ENCODE assay signal across 8 cellular contexts in genomic region chr5:150001660-150002493, GRCh38. TPM values are rescaled to one million over a fixed set of nuclear protein-coding genes. Genes with fewer than 3 reads are reported as not detected.
DNase-seq lines count a peak whose midpoint lies in the region; ATAC-seq and TF ChIP-seq lines count a peak whose summit lies in the region.

No MANE protein-coding gene starts in this region.

- H4K8ac ChIP-seq in IMR-90 (ENCODE audit: low read depth in 2 of 2, low read length in 2 of 2) = peak overlapping the region in 1 of 2 experiments; percentile 93; a peak in 2 of 4 replicates

- peak overlapping the region; percentile 82; the same call in 1 of the 2 replicates for H3K14ac ChIP-seq in IMR-90 (replicated peaks; ENCODE audit: low read depth, low read length)

- H3K9me1 ChIP-seq in IMR-90 (ENCODE audit: insufficient read depth, low read length) = peaks cover 10% of the 10 kb centered on the region

- H3K9ac ChIP-seq in IMR-90 (ENCODE audit: low read depth, low read length) = peak overlapping the region; percentile 81

- H3K9me3 ChIP-seq in IMR-90 (ENCODE audit: control insufficient read depth, insufficient read depth, low read length) = no peaks in the 10 kb centered on the region
- no peaks in the 10 kb centered on the region for H3K9me3 ChIP-seq in right cardiac atrium (ENCODE audit: control insufficient read depth, low read length)
- no peaks in the 10 kb centered on the region for H3K9me3 ChIP-seq in gastrocnemius medialis

- in situ Hi-C loops in IMR-90 (cut with MboI; ENCODE audit: low sequenced_read_pairs) = loop anchor here (10.0 kb wide), 1 partner anchor 213 kb away; no protein-coding TSS in a partner anchor
- in situ Hi-C loops in gastrocnemius medialis (cut with MboI; ENCODE audit: low sequenced_read_pairs in 4 of 4) = no loop called here

- H2AK9ac ChIP-seq in IMR-90 (replicated peaks; ENCODE audit: low read depth, low read length, poor library complexity) = no peak overlapping the region

- H3K36me3 ChIP-seq in IMR-90 (ENCODE audit: control insufficient read depth, insufficient read depth, low read length) (peaks cover 12% of the 10 kb centered on the region), gastrocnemius medialis (peaks cover 0 to 25% of the 10 kb centered on the region in 2 donors)

- no peak overlapping the region for H2BK15ac ChIP-seq in IMR-90 (ENCODE audit: low read depth, low read length)

- H3K56ac ChIP-seq in IMR-90 (ENCODE audit: extremely low read depth, insufficient read depth, low read length) = 0 out of 2 replicates have a peak overlapping the region, but pooled peaks have one; percentile 70

- BruUV-seq in IMR-90 (replicated peaks; lab: Mats Ljungman, UMichigan) = TSS peak; percentile 45

- H3K4me3 ChIP-seq in IMR-90 (ENCODE audit: insufficient read depth, low read depth, low read length) = peak overlapping the region; percentile 62
- peak overlapping the region; percentile 88 for H3K4me3 ChIP-seq in right cardiac atrium (ENCODE audit: low read length)
- peak overlapping the region; percentile 78 to 100 (median 94) for H3K4me3 ChIP-seq in gastrocnemius medialis

- H4K91ac ChIP-seq in IMR-90 (ENCODE audit: insufficient read depth, low read depth, low read length) = no peak overlapping the region

- no peak overlapping the region for H2BK120ac ChIP-seq in IMR-90 (ENCODE audit: low read depth, low read length)

- intact Hi-C loops in IMR-90 (cut with micrococcal nuclease) = loop anchor here (1.0 to 10.0 kb wide), 4 partner anchors 110 to 433 kb away; partner anchors contain the start of gene TCOF1
- intact Hi-C loops in right cardiac atrium (cut with DNase I) = no loop called here
- intact Hi-C loops in gastrocnemius medialis (cut with DNase I; ENCODE audit: low total_unique reads) = loop anchor here (2.0 to 5.0 kb wide), 4 partner anchors 17 to 655 kb away; partner anchors contain the start of genes GRPEL2, PPARGC1B and SLC26A2

- dilution Hi-C loops in IMR-90 (cut with HindIII; ENCODE audit: low sequenced_read_pairs, unreplicated experiment) = no loop called here

- ATAC-seq in GM21576 (IDR thresholded peaks at IDR 0.05; ENCODE audit: unreplicated experiment) (peak; percentile 62), IMR-90 (ENCODE audit: low read depth) (peak; percentile 60), right cardiac atrium (peak; percentile 59 to 69), gastrocnemius medialis (peak; percentile 40 to 54)

- peak overlapping the region; percentile 3; the same call in 1 of the 2 replicates for H4K5ac ChIP-seq in IMR-90 (ENCODE audit: low read depth, low read length)

- TF ChIP-seq POLR2A in IMR-90 (IDR thresholded peaks at IDR 0.05; ENCODE audit: low read depth, low read length) (no peak; the same call in 1 of the 2 replicates), gastrocnemius medialis (IDR thresholded peaks at IDR 0.05) (no peak)

- CTCF ChIA-PET in IMR-90 (lab: Yijun Ruan, JAX) = interaction anchor here (3.2 kb wide), 1 partner anchor 168 kb away, joined by 10 read pairs; no protein-coding TSS in a partner anchor

- H3K27ac ChIP-seq in IMR-90 (ENCODE audit: insufficient read depth, low read length) = peak overlapping the region; percentile 75
- H3K27ac ChIP-seq in right cardiac atrium (ENCODE audit: low read length) = peak overlapping the region; percentile 15
- H3K27ac ChIP-seq in gastrocnemius medialis = peak overlapping the region; percentile 95 to 98 (median 96)

- DNase-seq in ELR (ENCODE audit: low read depth) (peak; percentile 87), IMR-90 (peak; percentile 75), SKM-1 (lab: John Stamatoyannopoulos, UW; ENCODE audit: unreplicated experiment) (peak; percentile 59), right cardiac atrium (peak in 2 of 3 donors; percentile 39 to 60), gastrocnemius medialis (peak in 1 of 2 donors; percentile 41), DMS79 (lab: John Stamatoyannopoulos, UW) (no peak)
- DNase-seq in activated naive CD8-positive, alpha-beta T cell treated with anti-CD3 and anti-CD28 coated beads, Interleukin-2, amount 50 U/mL, for 16 hours (ENCODE audit: low read depth, low spot score) = peak; percentile 6

- TF ChIP-seq CTCF in IMR-90 (conservative IDR thresholded peaks at IDR 0.05; ENCODE audit: low read depth, low read length) = peak; percentile 54
- TF ChIP-seq CTCF in gastrocnemius medialis (IDR thresholded peaks at IDR 0.05 in 4 of 5, conservative IDR thresholded peaks at IDR 0.05 in 1 of 5) = peak; percentile 45 to 64 (median 56)

- 0% methylated on average over 1 of the region's 9 CpGs; no CpG with 5 or more reads in 1 of the 2 experiments for WGBS in IMR-90 (ENCODE audit: extremely low coverage in 2 of 2, insufficient read length in 1 of 2), 2 experiments
- WGBS in right cardiac atrium = 21% methylated on average over 9 of the region's 9 CpGs

- H3K27me3 ChIP-seq in IMR-90 (ENCODE audit: control insufficient read depth, insufficient read depth, low read length) = no peaks in the 10 kb centered on the region
- no peaks in the 10 kb centered on the region for H3K27me3 ChIP-seq in right cardiac atrium (ENCODE audit: control insufficient read depth, insufficient read depth)
- no peaks in the 10 kb centered on the region for H3K27me3 ChIP-seq in gastrocnemius medialis

- H3K79me1 ChIP-seq in IMR-90 (ENCODE audit: low read depth in 1 of 2, low read length in 2 of 2) = peaks cover 22 to 67% of the 10 kb centered on the region in 2 experiments

- no peak overlapping the region for H3K18ac ChIP-seq in IMR-90 (ENCODE audit: low read depth, low read length)

- H2BK20ac ChIP-seq in IMR-90 (ENCODE audit: low read depth, low read length) = no peak overlapping the region

- H3K4me1 ChIP-seq in IMR-90 (ENCODE audit: control insufficient read depth, insufficient read depth, low read length) (no peaks in the 10 kb centered on the region; the same call in 1 of the 2 replicates), right cardiac atrium (ENCODE audit: control insufficient read depth, insufficient read depth, low read length) (peaks cover 7% of the 10 kb centered on the region), gastrocnemius medialis (peaks cover 26 to 31% of the 10 kb centered on the region in 2 donors)

- peak overlapping the region; percentile 90; the same call in 1 of the 2 replicates for H3K4ac ChIP-seq in IMR-90 (ENCODE audit: low read depth, low read length)

- H4K20me1 ChIP-seq in IMR-90 (ENCODE audit: insufficient read depth, low read length) = peaks cover 35% of the 10 kb centered on the region; the same call in 1 of the 2 replicates

- peak overlapping the region; percentile 59; the same call in 1 of the 2 replicates for H2AK5ac ChIP-seq in IMR-90 (ENCODE audit: low read depth, low read length)

- H2AFZ ChIP-seq in IMR-90 (replicated peaks; ENCODE audit: low read length, poor library complexity) = no peak overlapping the region

- POLR2A ChIA-PET in IMR-90 (lab: Charles Lee; ENCODE audit: unreplicated experiment) = interaction anchor here (0.6 kb wide), 1 partner anchor 477 kb away, joined by 3 read pairs; no protein-coding TSS in a partner anchor

- peak; percentile 59 for TF ChIP-seq RAD21 in IMR-90 (IDR thresholded peaks at IDR 0.05; ENCODE audit: low read length)

- peak overlapping the region; percentile 32 for H2BK5ac ChIP-seq in IMR-90 (ENCODE audit: low read depth, low read length, poor library complexity, severe bottlenecking)

- peak overlapping the region; percentile 94; the same call in 1 of the 2 replicates for H3K23ac ChIP-seq in IMR-90 (ENCODE audit: low read depth, low read length)

- H3K4me2 ChIP-seq in IMR-90 (ENCODE audit: low read depth, low read length) = peak overlapping the region; percentile 99

TF ChIP-seq in IMR-90, 13 proteins besides CTCF, POLR2A, EP300 and RAD21:
- TF ChIP-seq SMC3 (IDR thresholded peaks at IDR 0.05; ENCODE audit: low read depth, low read length) (peak; percentile 28; the same call in 1 of the 2 replicates), BHLHE40 (IDR thresholded peaks at IDR 0.05; ENCODE audit: low read depth, low read length) (no peak), RCOR1 (IDR thresholded peaks at IDR 0.05; ENCODE audit: insufficient replicate concordance, low read length) (no peak), CEBPB (IDR thresholded peaks at IDR 0.05; ENCODE audit: low read depth, low read length) (peak; percentile 73)

RNA-seq across cellular contexts. Expression of gene HMGXB3, which starts 1.3 kb away (rescaled TPM):
- total RNA-seq in IMR-90 (2012; rRNA removed) (27.6 and 29.2 TPM in 2 replicates), right cardiac atrium (10 to 100 TPM; 14.2 to 19.6 (median 14.9) TPM), gastrocnemius medialis (10 to 100 TPM; 19.7 to 27.0 (median 23.9) TPM)
- polyA plus RNA-seq in IMR-90 (2012; rRNA removed) (27.6 and 30.6 TPM in 2 replicates), right cardiac atrium (9.3 TPM)
- 15.9 and 22.3 TPM in 2 replicates for polyA plus RNA-seq in IMR-90 (2012; cell fraction: cytosol; rRNA removed)
- 89.7 and 113 TPM in 2 replicates for polyA plus RNA-seq in IMR-90 (2012; cell fraction: nucleus; rRNA removed; ENCODE audit: low replicate concordance)

RNA-seq across cellular contexts. Expression of gene TIGD6, which starts 1.4 kb away (rescaled TPM):
- total RNA-seq in IMR-90 (2012; rRNA removed) (6.1 and 6.6 TPM in 2 replicates), right cardiac atrium (1 to 10 TPM; 2.9 to 3.2 (median 3.2) TPM), gastrocnemius medialis (1 to 10 TPM in 3 of 4 donors, under 1 TPM in 1; 0.62 to 3.0 (median 2.3) TPM)
- polyA plus RNA-seq in IMR-90 (2012; rRNA removed) (4.4 and 5.8 TPM in 2 replicates), right cardiac atrium (3.2 TPM)
- polyA plus RNA-seq in IMR-90 (2012; cell fraction: cytosol; rRNA removed) = 3.8 and 4.4 TPM in 2 replicates
- polyA plus RNA-seq in IMR-90 (2012; cell fraction: nucleus; rRNA removed; ENCODE audit: low replicate concordance) = 1.9 and 4.0 TPM in 2 replicates

RNA-seq across cellular contexts. Expression of gene SLC26A2, which starts 41.3 kb away (rescaled TPM):
- total RNA-seq in IMR-90 (2012; rRNA removed) (9.9 and 12.8 TPM in 2 replicates), right cardiac atrium (10 to 100 TPM in 1 of 4 donors, 1 to 10 TPM in 3; 5.1 to 10.4 (median 6.5) TPM), gastrocnemius medialis (1 to 10 TPM; 3.0 to 9.9 (median 6.9) TPM)
- polyA plus RNA-seq in IMR-90 (2012; rRNA removed) (1.5 and 2.2 TPM in 2 replicates), right cardiac atrium (2.2 TPM)
- polyA plus RNA-seq in IMR-90 (2012; cell fraction: cytosol; rRNA removed) = 0.38 and 0.51 TPM in 2 replicates
- 0.26 and 1.9 TPM in 2 replicates for polyA plus RNA-seq in IMR-90 (2012; cell fraction: nucleus; rRNA removed; ENCODE audit: low replicate concordance)

RNA-seq across cellular contexts. Expression of gene PDE6A, which starts 57.3 kb away (rescaled TPM):
- total RNA-seq in IMR-90 (2012; rRNA removed) (not detected in 2 replicates), right cardiac atrium (under 1 TPM in 2 of 4 donors, not detected in 2; 0.06 to 0.11 TPM), gastrocnemius medialis (not detected)
- polyA plus RNA-seq in IMR-90 (2012; rRNA removed) (not detected in 2 replicates), right cardiac atrium (0.07 TPM)
- polyA plus RNA-seq in IMR-90 (2012; cell fraction: cytosol; rRNA removed) = not detected in 2 replicates
- not detected in 2 replicates for polyA plus RNA-seq in IMR-90 (2012; cell fraction: nucleus; rRNA removed; ENCODE audit: low replicate concordance)

Comparison
In these comparisons a context has a peak if more than half of its experiments do, and no peak if none do; other contexts are left out.
1. H3K27ac ChIP-seq: peak in every context shown above with its lines; median percentile 96 in gastrocnemius medialis; 75 in IMR-90; 15 in right cardiac atrium.
2. intact Hi-C loops: an anchor here in IMR-90 (1.0 to 10.0 kb wide) and gastrocnemius medialis (2.0 to 5.0 kb wide); none called in right cardiac atrium.